Comparison of ENCODE assay signal across 15 cellular contexts in genomic region chr18:49368161-49368875, GRCh38.
DNase-seq lines count a peak whose midpoint lies in the region; ATAC-seq and TF ChIP-seq lines count a peak whose summit lies in the region.
"Had no signal": no experiment of that assay in that cellular context is flagged by ENCODE, and none has a peak within 500 bp of the region (broad histone marks: within the 10 kb centered on the region; RNA-seq: fewer than 3 reads in every experiment).

No MANE protein-coding gene starts in this region.

- peak; percentile 90 for DNase-seq in DMS53 treated with DMSO at 0.1 percent for 48 hours (lab: John Stamatoyannopoulos, UW; ENCODE audit: unreplicated experiment)
- peak; percentile 72 for DNase-seq in NCI-H2171 treated with DMSO at 0.1 percent for 48 hours (lab: John Stamatoyannopoulos, UW)
- DNase-seq in choroid plexus epithelial cell (ENCODE audit: low read depth) = no peak
- DNase-seq in NCI-H446 (lab: John Stamatoyannopoulos, UW) = no peak
- DNase-seq in HCEC 1CT = no peak
- DNase-seq in RKO (ENCODE audit: low spot score) = no peak
- DNase-seq: mucosa of descending colon, NCI-H1417, OCI-M1, WERI-Rb-1 had no signal

- no peaks in the 10 kb centered on the region for H3K36me3 ChIP-seq in mucosa of stomach (ENCODE audit: control insufficient read depth, insufficient read depth, low read length)
- H3K36me3 ChIP-seq: adrenal gland, WERI-Rb-1 had no signal

- H3K4me3 ChIP-seq in choroid plexus epithelial cell (ENCODE audit: low read depth, low read length) = peak overlapping the region; percentile 9
- no peak overlapping the region for H3K4me3 ChIP-seq in mucosa of stomach (ENCODE audit: low read length)
- H3K4me3 ChIP-seq: adrenal gland, K562, mucosa of descending colon, smooth muscle cell had no signal

- no peak for ATAC-seq in HG03175 (IDR thresholded peaks at IDR 0.05; ENCODE audit: unreplicated experiment)
- ATAC-seq: K562 had no signal

- no peak for TF ChIP-seq CTCF in choroid plexus epithelial cell (conservative IDR thresholded peaks at IDR 0.05; ENCODE audit: low read depth, low read length)

- H3K9ac ChIP-seq in mucosa of stomach (ENCODE audit: low read length) = peak overlapping the region; percentile 47

- H3K27me3 ChIP-seq in mucosa of stomach (ENCODE audit: control insufficient read depth, insufficient read depth, low read length) = no peaks in the 10 kb centered on the region
- H3K27me3 ChIP-seq: adrenal gland had no signal

- no peaks in the 10 kb centered on the region for H3K9me3 ChIP-seq in mucosa of stomach (ENCODE audit: control insufficient read depth, low read length)
- H3K9me3 ChIP-seq: adrenal gland, mucosa of descending colon had no signal

- no peaks in the 10 kb centered on the region for H3K4me1 ChIP-seq in mucosa of stomach (ENCODE audit: control insufficient read depth, insufficient read depth, low read length)
- H3K4me1 ChIP-seq: adrenal gland had no signal

Comparison
In these comparisons a context has a peak if more than half of its experiments do, and no peak if none do; other contexts are left out.
1. DNase-seq: peak in DMS53 treated with DMSO at 0.1 percent for 48 hours (single experiment) and NCI-H2171 treated with DMSO at 0.1 percent for 48 hours (single experiment); none in choroid plexus epithelial cell (single experiment), NCI-H446 (0 of 2), HCEC 1CT (single experiment) and RKO (single experiment).